13 cellular contexts compared by ENCODE assay signal in genomic region chr20:46312075-46312944, GRCh38. TPM values are rescaled to one million over a fixed set of nuclear protein-coding genes. Genes with fewer than 3 reads are reported as not detected.
DNase-seq lines count a peak whose midpoint lies in the region; ATAC-seq and TF ChIP-seq lines count a peak whose summit lies in the region.
"Had no signal": no experiment of that assay in that cellular context is flagged by ENCODE, and none has a peak within 500 bp of the region (broad histone marks: within the 10 kb centered on the region; RNA-seq: fewer than 3 reads in every experiment).

No MANE protein-coding gene starts in this region.

- peak; percentile 13 for DNase-seq in stimulated activated CD4-positive, alpha-beta T cell treated with anti-CD3 and anti-CD28 coated beads, Interleukin-15, amount 100 ng/mL, for 24 hours
- DNase-seq in stimulated activated CD4-positive, alpha-beta T cell treated with anti-CD3 and anti-CD28 coated beads, Interleukin-4, amount 100 ng/mL, for 24 hours, result no peak
- peak; percentile 84 for DNase-seq in WTC11 (ENCODE audit: low spot score)
- DNase-seq in iPS-NIHi7 (ENCODE audit: extremely low spot score), result peak; percentile 65
- no peak for DNase-seq in upper lobe of right lung
- DNase-seq in omental fat pad (ENCODE audit: low spot score), result no peak
- DNase-seq in GDM1 (lab: John Stamatoyannopoulos, UW), result no peak
- DNase-seq: activated effector memory CD4-positive, alpha-beta T cell treated with anti-CD3 and anti-CD28 coated beads, Interleukin-2, amount 50 U/mL, for 16 hours; left colon; T-helper 1 cell had no signal

- H3K4me3 ChIP-seq in upper lobe of right lung, result no peak overlapping the region

- no peaks in the 10 kb centered on the region for H3K9me3 Mint-ChIP-seq in WTC11

- TF ChIP-seq CTCF in WTC11 (IDR thresholded peaks at IDR 0.05) (no peak), upper lobe of right lung (IDR thresholded peaks at IDR 0.05) (no peak), omental fat pad (IDR thresholded peaks at IDR 0.05) (no peak)

- CTCF ChIA-PET in WTC11 (lab: Charles Lee), result interaction anchor here (0.6 to 4.8 kb wide), 15 partner anchors 10 to 290 kb away, joined by 3 to 54 read pairs (median 3); no protein-coding TSS in a partner anchor

- H3K36me3 Mint-ChIP-seq in WTC11, result no peaks in the 10 kb centered on the region

- H3K27me3 Mint-ChIP-seq in WTC11 (ENCODE audit: low read depth), result peaks cover 80% of the 10 kb centered on the region

- no peak overlapping the region for H3K27ac ChIP-seq in upper lobe of right lung

- H3K9me3 ChIP-seq in upper lobe of right lung, result no peaks in the 10 kb centered on the region

- POLR2A ChIA-PET in WTC11 (lab: Charles Lee), result no interaction called here

- H3K4me1 ChIP-seq in upper lobe of right lung, result peaks cover 5% of the 10 kb centered on the region

- peaks cover 95% of the 10 kb centered on the region for H3K27me3 ChIP-seq in upper lobe of right lung

- peaks cover 13% of the 10 kb centered on the region for H3K4me1 Mint-ChIP-seq in WTC11

- peak overlapping the region; percentile 65 for H3K4me3 Mint-ChIP-seq in WTC11

- no peaks in the 10 kb centered on the region for H3K36me3 ChIP-seq in upper lobe of right lung

- H3K27ac Mint-ChIP-seq in WTC11, result no peak overlapping the region

- intact Hi-C loops in upper lobe of right lung (cut with DNase I), result no loop called here

- ATAC-seq in WTC11 (peak; percentile 82), upper lobe of right lung (no peak), omental fat pad (ENCODE audit: low FRiP score) (no peak), GM21423 (IDR thresholded peaks at IDR 0.05; ENCODE audit: unreplicated experiment) (no peak)
- ATAC-seq: left colon, right cardiac atrium had no signal

TF ChIP-seq in WTC11, 78 proteins besides CTCF, POLR2A, EP300 and RAD21:
- TF ChIP-seq SMAD4 (CRISPR knock-in tag; IDR thresholded peaks at IDR 0.05) (no peak), HMGXB4 (CRISPR knock-in tag; IDR thresholded peaks at IDR 0.05) (peak; percentile 68; the same call in 1 of the 2 replicates), ZNF512 (CRISPR knock-in tag; IDR thresholded peaks at IDR 0.05; ENCODE audit: borderline replicate concordance) (peak; percentile 74; the same call in 1 of the 2 replicates), ZNF423 (CRISPR knock-in tag; IDR thresholded peaks at IDR 0.05) (peak; percentile 43; the same call in 1 of the 2 replicates), OVOL2 (CRISPR knock-in tag; IDR thresholded peaks at IDR 0.05; ENCODE audit: borderline replicate concordance) (no peak)

RNA-seq across cellular contexts. Expression of gene CDH22, which starts 4.0 kb away (rescaled TPM):
- total RNA-seq in WTC11 (2021) (0.13 to 0.16 TPM (median 0.16 TPM) in 3 replicates), upper lobe of right lung (0.46 TPM), omental fat pad (under 1 TPM; 0.24 to 0.46 (median 0.31) TPM)
- total RNA-seq: HT-29 had no signal

Comparison
In these comparisons a context has a peak if more than half of its experiments do, and no peak if none do; other contexts are left out.
1. DNase-seq: peak in stimulated activated CD4-positive, alpha-beta T cell treated with anti-CD3 and anti-CD28 coated beads, Interleukin-15, amount 100 ng/mL, for 24 hours (single experiment), WTC11 (single experiment) and iPS-NIHi7 (single experiment); none in stimulated activated CD4-positive, alpha-beta T cell treated with anti-CD3 and anti-CD28 coated beads, Interleukin-4, amount 100 ng/mL, for 24 hours (single experiment), upper lobe of right lung (single experiment), omental fat pad (single experiment) and GDM1 (single experiment).